8 cellular contexts compared by ENCODE assay signal in the genomic region with DNA sequence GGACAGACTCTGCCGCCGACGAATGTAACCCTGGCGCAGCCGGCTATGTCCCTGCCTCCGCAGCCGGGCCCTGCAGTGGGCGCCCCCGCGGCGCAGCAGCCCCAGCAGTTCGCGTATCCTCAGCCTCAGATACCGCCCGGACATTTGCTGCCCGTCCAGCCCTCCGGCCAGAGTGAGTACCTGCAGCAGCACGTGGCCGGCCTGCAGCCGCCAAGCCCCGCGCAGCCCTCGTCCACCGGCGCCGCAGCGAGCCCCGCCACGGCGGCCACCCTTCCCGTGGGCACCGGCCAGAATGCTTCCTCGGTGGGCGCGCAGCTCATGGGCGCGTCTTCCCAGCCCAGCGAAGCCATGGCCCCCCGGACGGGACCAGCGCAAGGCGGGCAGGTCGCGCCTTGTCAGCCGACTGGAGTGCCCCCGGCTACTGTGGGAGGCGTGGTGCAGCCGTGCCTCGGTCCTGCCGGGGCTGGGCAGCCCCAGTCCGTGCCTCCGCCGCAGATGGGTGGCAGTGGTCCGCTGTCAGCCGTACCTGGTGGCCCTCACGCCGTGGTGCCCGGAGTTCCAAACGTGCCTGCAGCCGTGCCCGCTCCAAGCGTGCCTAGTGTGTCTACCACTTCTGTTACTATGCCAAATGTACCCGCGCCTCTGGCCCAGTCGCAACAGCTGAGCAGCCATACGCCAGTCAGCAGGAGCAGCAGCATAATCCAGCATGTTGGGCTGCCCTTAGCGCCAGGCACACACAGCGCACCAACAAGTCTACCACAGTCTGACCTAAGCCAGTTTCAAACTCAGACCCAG. TPM values are rescaled to one million over a fixed set of nuclear protein-coding genes. Genes with fewer than 3 reads are reported as not detected.
DNase-seq lines count a peak whose midpoint lies in the region; ATAC-seq, FAIRE-seq and TF ChIP-seq lines count a peak whose summit lies in the region.

No MANE protein-coding gene starts in this region.

- H3K36me3 ChIP-seq in upper lobe of right lung, result no peaks in the 10 kb centered on the region

- ATAC-seq in naive thymus-derived CD8-positive, alpha-beta T cell, result no peak
- peak; percentile 1 for ATAC-seq in upper lobe of right lung
- no peak for ATAC-seq in GM18868 (IDR thresholded peaks at IDR 0.05; ENCODE audit: unreplicated experiment)

- H3K4me3 Mint-ChIP-seq in activated T-helper 2 cell treated with anti-CD3 and anti-CD28 coated beads, Interferon-gamma antibody, Interleukin-2, Interleukin-4, amounts not matched to agents 10 μg/mL and 5 μg/mL and 100 μg/mL, durations not matched to agents 14 hours and 24 hours and 36 hours (ENCODE audit: low read depth), result peak overlapping the region; percentile 93
- H3K4me3 Mint-ChIP-seq in naive thymus-derived CD8-positive, alpha-beta T cell, result peak overlapping the region; percentile 80 to 97 (median 92)

- peak; percentile 28 for FAIRE-seq in GM19239 (lab: Jason Lieb, UNC)

- POLR2A ChIA-PET in AG04450 (lab: Yijun Ruan, JAX), result interaction anchor here (1.6 to 3.2 kb wide), 4 partner anchors 39 to 263 kb away, joined by 4 to 27 read pairs (median 18); no protein-coding TSS in a partner anchor
- POLR2A ChIA-PET in naive thymus-derived CD8-positive, alpha-beta T cell (lab: Charles Lee), result interaction anchor here (0.7 to 5.9 kb wide), 10 partner anchors 9 to 353 kb away, joined by 3 to 58 read pairs (median 5); a partner anchor contains a TSS

- H3K27me3 ChIP-seq in AG04450 (ENCODE audit: control insufficient read depth, insufficient read depth, low read length) (no peaks in the 10 kb centered on the region), upper lobe of right lung (no peaks in the 10 kb centered on the region)

- CTCF ChIA-PET in AG04450 (lab: Charles Lee), result interaction anchor here (1.1 to 2.7 kb wide), 10 partner anchors 61 to 473 kb away, joined by 3 to 21 read pairs (median 5); no protein-coding TSS in a partner anchor

- H3K27me3 Mint-ChIP-seq in activated T-helper 2 cell treated with anti-CD3 and anti-CD28 coated beads, Interferon-gamma antibody, Interleukin-2, Interleukin-4, amounts not matched to agents 10 μg/mL and 5 μg/mL and 100 μg/mL, durations not matched to agents 14 hours and 24 hours and 36 hours (ENCODE audit: low read depth), result peaks cover 4% of the 10 kb centered on the region
- H3K27me3 Mint-ChIP-seq in naive thymus-derived CD8-positive, alpha-beta T cell, result no peaks in the 10 kb centered on the region

- H3K4me3 ChIP-seq in AG04450 (ENCODE audit: low read depth, low read length) (peak overlapping the region; percentile 96), upper lobe of right lung (peak overlapping the region; percentile 88)

- peak overlapping the region; percentile 95 for H3K27ac ChIP-seq in AG04450 (ENCODE audit: low read depth, low read length)
- H3K27ac ChIP-seq in upper lobe of right lung, result peak overlapping the region; percentile 99

- no peak for DNase-seq in AG04450 (ENCODE audit: low read depth, low spot score)
- no peak for DNase-seq in GM19239 (ENCODE audit: insufficient read length, low spot score)
- peak; percentile 30 to 47 for DNase-seq in NOMO-1 (lab: John Stamatoyannopoulos, UW; ENCODE audit: unreplicated experiment in 2 of 2)
- DNase-seq in activated T-helper 2 cell treated with anti-CD3 and anti-CD28 coated beads, Interferon-gamma antibody, Interleukin-2, Interleukin-4, amounts not matched to agents 10 μg/mL and 5 μg/mL and 100 μg/mL, durations not matched to agents 14 hours and 24 hours and 36 hours (ENCODE audit: low spot score), result peak; percentile 25
- peak; percentile 27 for DNase-seq in fibroblast of peridontal ligament (ENCODE audit: extremely low read depth)
- peak in 8 of 10 donors; percentile 3 to 34 (median 18) for DNase-seq in naive thymus-derived CD8-positive, alpha-beta T cell
- DNase-seq in upper lobe of right lung, result peak; percentile 71

- TF ChIP-seq CTCF in AG04450 (IDR thresholded peaks at IDR 0.05; ENCODE audit: low read depth, low read length) (no peak), upper lobe of right lung (IDR thresholded peaks at IDR 0.05) (no peak)

- H3K27ac Mint-ChIP-seq in activated T-helper 2 cell treated with anti-CD3 and anti-CD28 coated beads, Interferon-gamma antibody, Interleukin-2, Interleukin-4, amounts not matched to agents 10 μg/mL and 5 μg/mL and 100 μg/mL, durations not matched to agents 14 hours and 24 hours and 36 hours, result peak overlapping the region; percentile 63
- H3K27ac Mint-ChIP-seq in naive thymus-derived CD8-positive, alpha-beta T cell, result peak overlapping the region; percentile 41 to 94 (median 77)

- H3K9me3 ChIP-seq in AG04450 (ENCODE audit: control insufficient read depth, insufficient read depth, low read length) (peaks cover 3% of the 10 kb centered on the region; the same call in 1 of the 2 replicates), upper lobe of right lung (no peaks in the 10 kb centered on the region)

- intact Hi-C loops in activated T-helper 2 cell treated with anti-CD3 and anti-CD28 coated beads, Interferon-gamma antibody, Interleukin-2, Interleukin-4, amounts not matched to agents 10 μg/mL and 5 μg/mL and 100 μg/mL, durations not matched to agents 14 hours and 24 hours and 36 hours (cut with micrococcal nuclease), result loop anchor here (5.0 to 10.0 kb wide), 5 partner anchors 37 to 894 kb away; a partner anchor contains a TSS
- intact Hi-C loops in upper lobe of right lung (cut with DNase I), result loop anchor here (10.0 kb wide), 1 partner anchor 84 kb away; no protein-coding TSS in a partner anchor

- peaks cover 46% of the 10 kb centered on the region for H3K36me3 Mint-ChIP-seq in activated T-helper 2 cell treated with anti-CD3 and anti-CD28 coated beads, Interferon-gamma antibody, Interleukin-2, Interleukin-4, amounts not matched to agents 10 μg/mL and 5 μg/mL and 100 μg/mL, durations not matched to agents 14 hours and 24 hours and 36 hours (ENCODE audit: low read depth)
- peaks cover 0 to 26% (median 13%) of the 10 kb centered on the region in 3 donors for H3K36me3 Mint-ChIP-seq in naive thymus-derived CD8-positive, alpha-beta T cell

- peaks cover 16% of the 10 kb centered on the region for H3K4me1 ChIP-seq in upper lobe of right lung

- H3K9me3 Mint-ChIP-seq in activated T-helper 2 cell treated with anti-CD3 and anti-CD28 coated beads, Interferon-gamma antibody, Interleukin-2, Interleukin-4, amounts not matched to agents 10 μg/mL and 5 μg/mL and 100 μg/mL, durations not matched to agents 14 hours and 24 hours and 36 hours, result no peaks in the 10 kb centered on the region
- no peaks in the 10 kb centered on the region for H3K9me3 Mint-ChIP-seq in naive thymus-derived CD8-positive, alpha-beta T cell

- peaks cover 46% of the 10 kb centered on the region for H3K4me1 Mint-ChIP-seq in activated T-helper 2 cell treated with anti-CD3 and anti-CD28 coated beads, Interferon-gamma antibody, Interleukin-2, Interleukin-4, amounts not matched to agents 10 μg/mL and 5 μg/mL and 100 μg/mL, durations not matched to agents 14 hours and 24 hours and 36 hours (ENCODE audit: low read depth)
- peaks cover 24 to 58% (median 50%) of the 10 kb centered on the region in 4 donors for H3K4me1 Mint-ChIP-seq in naive thymus-derived CD8-positive, alpha-beta T cell

RNA-seq across cellular contexts. Expression of a gene that starts 2.4 kb away (rescaled TPM):
- polyA plus RNA-seq in AG04450 (2011; rRNA removed), result 28.4 and 29.3 TPM in 2 replicates
- polyA minus RNA-seq in AG04450 (2011; rRNA and poly(A)+ RNA removed), result 62.4 and 71.9 TPM in 2 replicates
- 20.3 and 21.3 TPM in 2 replicates for total RNA-seq in activated T-helper 2 cell treated with anti-CD3 and anti-CD28 coated beads, Interferon-gamma antibody, Interleukin-2, Interleukin-4, amounts not matched to agents 10 μg/mL and 5 μg/mL and 100 μg/mL, durations not matched to agents 14 hours and 24 hours and 36 hours
- total RNA-seq in naive thymus-derived CD8-positive, alpha-beta T cell, result 10 to 100 TPM; 25.9 to 28.9 TPM
- 10 to 100 TPM in 1 of 3 donors, 1 to 10 TPM in 2; 6.3 to 11.8 (median 8.0) TPM for polyA plus RNA-seq in naive thymus-derived CD8-positive, alpha-beta T cell
- total RNA-seq in upper lobe of right lung, result 29.2 TPM

Comparison
In these comparisons a context has a peak if more than half of its experiments do, and no peak if none do; other contexts are left out.
1. DNase-seq: peak in NOMO-1 (2 of 2), activated T-helper 2 cell treated with anti-CD3 and anti-CD28 coated beads, Interferon-gamma antibody, Interleukin-2, Interleukin-4, amounts not matched to agents 10 μg/mL and 5 μg/mL and 100 μg/mL, durations not matched to agents 14 hours and 24 hours and 36 hours (single experiment), fibroblast of peridontal ligament (single experiment), naive thymus-derived CD8-positive, alpha-beta T cell (8 of 10) and upper lobe of right lung (single experiment); none in AG04450 (single experiment) and GM19239 (single experiment).